Comparison of ENCODE assay signal across 8 cellular contexts in genomic region chr7:43108255-43109011, GRCh38. TPM values are rescaled to one million over a fixed set of nuclear protein-coding genes. Genes with fewer than 3 reads are reported as not detected.
A peak's percentile ranks its signal among the peaks of the same experiment; 100 is the strongest.
DNase-seq lines count a peak whose midpoint lies in the region; ATAC-seq and TF ChIP-seq lines count a peak whose summit lies in the region.

No MANE protein-coding gene starts in this region.

- peak; percentile 76 for TF ChIP-seq CTCF in HL-60 (IDR thresholded peaks at IDR 0.05; ENCODE audit: insufficient read depth, low read length)

- no peak overlapping the region for H3K27ac ChIP-seq in HL-60 (replicated peaks)

- H3K27me3 ChIP-seq in HL-60 (ENCODE audit: insufficient read depth, poor library complexity, severe bottlenecking) = peaks cover 21% of the 10 kb centered on the region

- peak; percentile 96 for ATAC-seq in GM21515 (IDR thresholded peaks at IDR 0.05; ENCODE audit: unreplicated experiment)

- no peak overlapping the region for H3K4me3 ChIP-seq in HL-60 (replicated peaks; ENCODE audit: insufficient read depth, low read length)

- DNase-seq in GM03348 (ENCODE audit: low spot score) (peak; percentile 72), HL-60 (ENCODE audit: low read depth in 1 of 2, low spot score in 1 of 2) (peak; percentile 10 to 57), SK-N-DZ (ENCODE audit: low spot score) (peak; percentile 82), astrocyte of the hippocampus (ENCODE audit: low read depth, low spot score) (peak; percentile 78), iPS-NIHi11 (ENCODE audit: low spot score) (peak; percentile 71), 8988T (no peak)
- DNase-seq in stimulated activated CD4-positive, alpha-beta T cell treated with anti-CD3 and anti-CD28 coated beads, Interleukin-1b, Interleukin-23, amount 100 ng/mL, for 4 hours (ENCODE audit: low read depth in 2 of 2) = peak; percentile 12 to 51

RNA-seq across cellular contexts. Expression of gene HECW1, which starts 4.0 kb away (rescaled TPM):
- polyA plus RNA-seq in SK-N-DZ (2014; cell fraction: cytosol; rRNA removed) = 1.9 and 7.7 TPM in 2 replicates
- 3.7 and 6.7 TPM in 2 replicates for polyA plus RNA-seq in SK-N-DZ (2014; cell fraction: nucleus; rRNA removed)
